8 cellular contexts compared by ENCODE assay signal in genomic region chr9:133347515-133347984, GRCh38. TPM values are rescaled to one million over a fixed set of nuclear protein-coding genes. Genes with fewer than 3 reads are reported as not detected.
A peak's percentile ranks its signal among the peaks of the same experiment; 100 is the strongest.
DNase-seq lines count a peak whose midpoint lies in the region; ATAC-seq and TF ChIP-seq lines count a peak whose summit lies in the region.

No MANE protein-coding gene starts in this region.

- H3K27ac ChIP-seq in A673 (ENCODE audit: low read depth, low read length, poor library complexity, severe bottlenecking) (peak overlapping the region; percentile 99), OCI-LY7 (ENCODE audit: low read depth, low read length, poor library complexity, severe bottlenecking) (peak overlapping the region; percentile 87), breast epithelium (peak overlapping the region; percentile 96 to 98), layer of hippocampus (ENCODE audit: low read depth, low read length) (peak overlapping the region; percentile 83), stomach (peak overlapping the region; percentile 90 to 97 (median 91))

- no peak for TF ChIP-seq POLR2A in breast epithelium (IDR thresholded peaks at IDR 0.05)
- no peak for TF ChIP-seq POLR2A in stomach (IDR thresholded peaks at IDR 0.05)

- H3K9me2 ChIP-seq in OCI-LY7 (ENCODE audit: insufficient read depth, low read length), result no peaks in the 10 kb centered on the region

- peaks cover 17% of the 10 kb centered on the region for H4K20me1 ChIP-seq in OCI-LY7 (ENCODE audit: insufficient read depth, low read length)

- intact Hi-C loops in A673 (cut with micrococcal nuclease; ENCODE audit: unreplicated experiment) (loop anchor here (1.0 kb wide), 1 partner anchor 11 kb away; the partner anchor contains the start of gene SURF6), OCI-LY7 (cut with micrococcal nuclease; ENCODE audit: unreplicated experiment) (loop anchor here (5.0 kb wide), 1 partner anchor 70 kb away; the partner anchor contains the start of gene REXO4), breast epithelium (cut with DNase I; ENCODE audit: low total_unique reads) (no loop called here), stomach (cut with DNase I; ENCODE audit: low total_unique reads) (no loop called here)

- 0 to 1% (median 0%) methylated on average over 23 to 41 of the region's 41 CpGs for WGBS in stomach, 5 donors

- BruUV-seq in A673 (replicated peaks; lab: Mats Ljungman, UMichigan) (no TSS peak), OCI-LY7 (replicated peaks; lab: Mats Ljungman, UMichigan) (no TSS peak)

- peak overlapping the region; percentile 33; the same call in 1 of the 2 replicates for H2AFZ ChIP-seq in OCI-LY7 (ENCODE audit: low read length)

- CTCF ChIA-PET in A673 (lab: Charles Lee), result no interaction called here
- CTCF ChIA-PET in OCI-LY7 (lab: Charles Lee; ENCODE audit: unreplicated experiment), result no interaction called here

- no peaks in the 10 kb centered on the region for H3K27me3 ChIP-seq in A673 (replicated peaks; ENCODE audit: insufficient read depth, low read depth, low read length, poor library complexity)
- H3K27me3 ChIP-seq in breast epithelium, result no peaks in the 10 kb centered on the region
- H3K27me3 ChIP-seq in layer of hippocampus (ENCODE audit: control insufficient read depth, insufficient read depth, low read length), result no peaks in the 10 kb centered on the region
- no peaks in the 10 kb centered on the region for H3K27me3 ChIP-seq in stomach

- peak overlapping the region; percentile 93 for H3K4me2 ChIP-seq in OCI-LY7 (ENCODE audit: low read length)

- in situ Hi-C loops in GM13977 (cut with MboI; ENCODE audit: low pct_unique_long_range_greater_than_20kb, low sequenced_read_pairs, unreplicated experiment), result no loop called here

- POLR2A ChIA-PET in A673 (lab: Charles Lee; ENCODE audit: low non-redundant PET) (interaction anchor here (0.5 to 0.8 kb wide), 6 partner anchors 28 to 405 kb away, joined by 3 to 15 read pairs (median 4); partner anchors contain the start of genes CACFD1 and GTF3C5), OCI-LY7 (lab: Charles Lee) (interaction anchor here (0.7 kb wide), 1 partner anchor 12 kb away, joined by 3 read pairs; no protein-coding TSS in a partner anchor)

- peak; percentile 51 for DNase-seq in A673 (ENCODE audit: low spot score)
- peak; percentile 80 for DNase-seq in GM13977 (ENCODE audit: low spot score)
- peak; percentile 62 for DNase-seq in OCI-LY7 (ENCODE audit: low spot score)
- DNase-seq in breast epithelium (ENCODE audit: low spot score in 2 of 2), result peak in 1 of 2 donors; percentile 51
- no peak for DNase-seq in stomach
- DNase-seq in mesenteric fat pad (ENCODE audit: low spot score), result no peak

- H3K4me3 ChIP-seq in A673 (ENCODE audit: low read depth, low read length, poor library complexity, severe bottlenecking) (peak overlapping the region; percentile 98), OCI-LY7 (ENCODE audit: low read depth, low read length, poor library complexity, severe bottlenecking) (peak overlapping the region; percentile 99), breast epithelium (peak overlapping the region; percentile 95 to 99 (median 99)), stomach (peak overlapping the region; percentile 82 to 93 (median 88))

- H3K79me2 ChIP-seq in OCI-LY7 (ENCODE audit: insufficient read depth, low read depth, low read length), result peaks cover 50% of the 10 kb centered on the region

- H3K9me3 ChIP-seq in A673 (ENCODE audit: low read depth, low read length, poor library complexity, severe bottlenecking) (no peaks in the 10 kb centered on the region), OCI-LY7 (ENCODE audit: low read length) (no peaks in the 10 kb centered on the region), breast epithelium (no peaks in the 10 kb centered on the region), stomach (no peaks in the 10 kb centered on the region)

- peak; percentile 28 for ATAC-seq in HG02885 (IDR thresholded peaks at IDR 0.05; ENCODE audit: poor library complexity, unreplicated experiment)

- 0 out of 2 replicates have a peak, but pooled peaks have one; percentile 16 for TF ChIP-seq CTCF in A673 (conservative IDR thresholded peaks at IDR 0.05; ENCODE audit: low read depth, low read length)
- no peak for TF ChIP-seq CTCF in GM13977 (IDR thresholded peaks at IDR 0.05; ENCODE audit: extremely low read depth, insufficient read depth, missing control alignments)
- peak; percentile 48; the same call in 1 of the 2 replicates for TF ChIP-seq CTCF in OCI-LY7 (conservative IDR thresholded peaks at IDR 0.05; ENCODE audit: low read length)
- TF ChIP-seq CTCF in breast epithelium (IDR thresholded peaks at IDR 0.05), result no peak
- TF ChIP-seq CTCF in stomach (IDR thresholded peaks at IDR 0.05), result no peak

- peaks cover 19% of the 10 kb centered on the region for H3K4me1 ChIP-seq in A673 (ENCODE audit: insufficient read depth, low read length, poor library complexity, severe bottlenecking)
- peaks cover 35% of the 10 kb centered on the region for H3K4me1 ChIP-seq in OCI-LY7 (ENCODE audit: insufficient read depth, low read length, poor library complexity, severe bottlenecking)
- peaks cover 0 to 18% of the 10 kb centered on the region in 2 donors for H3K4me1 ChIP-seq in breast epithelium
- peaks cover 26 to 45% (median 40%) of the 10 kb centered on the region in 4 donors for H3K4me1 ChIP-seq in stomach

- TF ChIP-seq EP300 in stomach (IDR thresholded peaks at IDR 0.05), result no peak

- H3K36me3 ChIP-seq in A673 (ENCODE audit: insufficient read depth, low read length, poor library complexity, severe bottlenecking) (peaks cover 79% of the 10 kb centered on the region), OCI-LY7 (ENCODE audit: insufficient read depth, low read length) (peaks cover 84% of the 10 kb centered on the region), breast epithelium (peaks cover 6% of the 10 kb centered on the region), stomach (peaks cover 61 to 71% (median 70%) of the 10 kb centered on the region in 4 donors)

RNA-seq across cellular contexts. Expression of gene MED22, which starts 0.4 kb away (rescaled TPM):
- total RNA-seq in A673 (2021) (46.2 and 49.6 TPM in 2 replicates), OCI-LY7 (2022) (48.7 and 52.0 TPM in 2 replicates), breast epithelium (10 to 100 TPM; 19.2 to 32.2 (median 31.1) TPM), stomach (10 to 100 TPM in 4 of 5 donors, 1 to 10 TPM in 1; 4.7 to 27.7 (median 25.8) TPM), mesenteric fat pad (25.6 TPM)
- 39.6 and 62.1 TPM in 2 replicates for total RNA-seq in OCI-LY7 (2014; rRNA removed; shearing (Covaris generic))
- 10 to 100 TPM; 11.4 to 18.3 (median 12.7) TPM for polyA plus RNA-seq in stomach

RNA-seq across cellular contexts. Expression of gene RPL7A, which starts 0.5 kb away (rescaled TPM):
- total RNA-seq in A673 (2021) (1,920 and 1,940 TPM in 2 replicates), OCI-LY7 (2022) (2,867 and 2,915 TPM in 2 replicates), breast epithelium (1,000 to 10,000 TPM; 2,020 to 2,813 (median 2,212) TPM), stomach (1,000 to 10,000 TPM in 4 of 5 donors, 100 to 1,000 TPM in 1; 809 to 1,438 (median 1,206) TPM), mesenteric fat pad (1,535 TPM)
- total RNA-seq in OCI-LY7 (2014; rRNA removed; shearing (Covaris generic)), result 2,961 and 2,981 TPM in 2 replicates
- polyA plus RNA-seq in stomach, result 1,000 to 10,000 TPM; 3,101 to 4,243 (median 3,368) TPM

RNA-seq across cellular contexts. Expression of gene SURF1, which starts 8.7 kb away (rescaled TPM):
- total RNA-seq in A673 (2021) (41.6 and 53.3 TPM in 2 replicates), OCI-LY7 (2022) (34.2 and 38.9 TPM in 2 replicates), breast epithelium (10 to 100 TPM; 45.9 to 61.4 (median 46.8) TPM), stomach (10 to 100 TPM in 3 of 5 donors, 1 to 10 TPM in 2; 1.7 to 46.9 (median 22.6) TPM), mesenteric fat pad (30.8 TPM)
- total RNA-seq in OCI-LY7 (2014; rRNA removed; shearing (Covaris generic)), result 22.9 and 34.6 TPM in 2 replicates
- polyA plus RNA-seq in stomach, result 100 to 1,000 TPM in 1 of 3 donors, 10 to 100 TPM in 2; 92.5 to 118 (median 95.5) TPM

RNA-seq across cellular contexts. Expression of gene SURF2, which starts 8.8 kb away (rescaled TPM):
- total RNA-seq in A673 (2021) (35.0 and 42.0 TPM in 2 replicates), OCI-LY7 (2022) (13.2 and 19.7 TPM in 2 replicates), breast epithelium (10 to 100 TPM; 16.7 to 25.9 (median 25.2) TPM), stomach (10 to 100 TPM in 2 of 5 donors, 1 to 10 TPM in 3; 1.8 to 75.3 (median 7.1) TPM), mesenteric fat pad (13.5 TPM)
- total RNA-seq in OCI-LY7 (2014; rRNA removed; shearing (Covaris generic)), result 19.0 and 32.5 TPM in 2 replicates
- 10 to 100 TPM; 45.4 to 54.4 (median 47.1) TPM for polyA plus RNA-seq in stomach

RNA-seq across cellular contexts. Expression of gene SURF6, which starts 11.6 kb away (rescaled TPM):
- total RNA-seq in A673 (2021), result 34.7 and 36.6 TPM in 2 replicates
- 19.2 and 33.9 TPM in 2 replicates for total RNA-seq in OCI-LY7 (2014; rRNA removed; shearing (Covaris generic))
- total RNA-seq in OCI-LY7 (2022), result 21.0 and 27.8 TPM in 2 replicates
- total RNA-seq in breast epithelium, result 10 to 100 TPM; 12.8 to 29.0 (median 23.3) TPM
- 100 to 1,000 TPM in 1 of 5 donors, 10 to 100 TPM in 3, 1 to 10 TPM in 1; 2.9 to 138 (median 20.1) TPM for total RNA-seq in stomach
- 10 to 100 TPM; 13.0 to 14.8 (median 13.4) TPM for polyA plus RNA-seq in stomach
- total RNA-seq in mesenteric fat pad, result 15.8 TPM

Comparison
In these comparisons a context has a peak if more than half of its experiments do, and no peak if none do; other contexts are left out.
1. DNase-seq: peak in A673 (single experiment), GM13977 (single experiment) and OCI-LY7 (single experiment); none in stomach (single experiment) and mesenteric fat pad (single experiment).
2. CTCF ChIP-seq: peak in A673 (single experiment) and OCI-LY7 (single experiment); none in GM13977 (single experiment), breast epithelium (0 of 3) and stomach (0 of 7).
3. intact Hi-C loops: an anchor here in A673 (1.0 kb wide) and OCI-LY7 (5.0 kb wide); none called in breast epithelium and stomach.
4. Peak in every context shown above with its lines, with median percentiles within 50 percentile points of each other: H3K27ac ChIP-seq and H3K4me3 ChIP-seq.